In genomic region chr10:95635319-95635733, GRCh38 we compare ENCODE assay signal across 1 cellular context.
A peak's percentile ranks its signal among the peaks of the same experiment; 100 is the strongest.
TF ChIP-seq lines count a peak whose summit lies in the region.

No MANE protein-coding gene starts in this region.

TF ChIP-seq in HepG2, 621 proteins besides CTCF, POLR2A, EP300 and RAD21 (continues in another document):
- TF ChIP-seq NFAT5 (CRISPR knock-in tag; IDR thresholded peaks at IDR 0.05): no peak
- TF ChIP-seq MYC (CRISPR knock-in tag; IDR thresholded peaks at IDR 0.05; ENCODE audit: borderline replicate concordance): no peak
- TF ChIP-seq ZNF770 (CRISPR knock-in tag; IDR thresholded peaks at IDR 0.05): no peak
- TF ChIP-seq, protein P1, sequence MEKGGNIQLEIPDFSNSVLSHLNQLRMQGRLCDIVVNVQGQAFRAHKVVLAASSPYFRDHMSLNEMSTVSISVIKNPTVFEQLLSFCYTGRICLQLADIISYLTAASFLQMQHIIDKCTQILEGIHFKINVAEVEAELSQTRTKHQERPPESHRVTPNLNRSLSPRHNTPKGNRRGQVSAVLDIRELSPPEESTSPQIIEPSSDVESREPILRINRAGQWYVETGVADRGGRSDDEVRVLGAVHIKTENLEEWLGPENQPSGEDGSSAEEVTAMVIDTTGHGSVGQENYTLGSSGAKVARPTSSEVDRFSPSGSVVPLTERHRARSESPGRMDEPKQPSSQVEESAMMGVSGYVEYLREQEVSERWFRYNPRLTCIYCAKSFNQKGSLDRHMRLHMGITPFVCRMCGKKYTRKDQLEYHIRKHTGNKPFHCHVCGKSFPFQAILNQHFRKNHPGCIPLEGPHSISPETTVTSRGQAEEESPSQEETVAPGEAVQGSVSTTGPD (CRISPR knock-in tag; IDR thresholded peaks at IDR 0.05): no peak
- TF ChIP-seq MXD4 (CRISPR knock-in tag; IDR thresholded peaks at IDR 0.05): no peak
- TF ChIP-seq NFATC3 (CRISPR knock-in tag; IDR thresholded peaks at IDR 0.05): no peak
- TF ChIP-seq PRDM10 (CRISPR knock-in tag; IDR thresholded peaks at IDR 0.05; ENCODE audit: low read depth): no peak
- no peak for TF ChIP-seq ZBTB46 (CRISPR knock-in tag; IDR thresholded peaks at IDR 0.05; ENCODE audit: borderline replicate concordance)
- no peak for TF ChIP-seq KDM5B (CRISPR knock-in tag; IDR thresholded peaks at IDR 0.05; ENCODE audit: borderline replicate concordance)
- no peak for TF ChIP-seq ZNF670 (CRISPR knock-in tag; IDR thresholded peaks at IDR 0.05; ENCODE audit: borderline replicate concordance)
- TF ChIP-seq ZEB1 (IDR thresholded peaks at IDR 0.05; ENCODE audit: insufficient replicate concordance, low read depth): peak; percentile 89
- no peak for TF ChIP-seq TAF15 (IDR thresholded peaks at IDR 0.05; ENCODE audit: low read depth, low read length, poor library complexity, severe bottlenecking)
- no peak for TF ChIP-seq SP2 (CRISPR knock-in tag; IDR thresholded peaks at IDR 0.05)
- no peak for TF ChIP-seq ZBED4 (CRISPR knock-in tag; IDR thresholded peaks at IDR 0.05; ENCODE audit: borderline replicate concordance)
- TF ChIP-seq ZNF562 (CRISPR knock-in tag; IDR thresholded peaks at IDR 0.05; ENCODE audit: borderline replicate concordance): no peak
- no peak for TF ChIP-seq ZNF335 (CRISPR knock-in tag; IDR thresholded peaks at IDR 0.05)
- TF ChIP-seq, protein P2, sequence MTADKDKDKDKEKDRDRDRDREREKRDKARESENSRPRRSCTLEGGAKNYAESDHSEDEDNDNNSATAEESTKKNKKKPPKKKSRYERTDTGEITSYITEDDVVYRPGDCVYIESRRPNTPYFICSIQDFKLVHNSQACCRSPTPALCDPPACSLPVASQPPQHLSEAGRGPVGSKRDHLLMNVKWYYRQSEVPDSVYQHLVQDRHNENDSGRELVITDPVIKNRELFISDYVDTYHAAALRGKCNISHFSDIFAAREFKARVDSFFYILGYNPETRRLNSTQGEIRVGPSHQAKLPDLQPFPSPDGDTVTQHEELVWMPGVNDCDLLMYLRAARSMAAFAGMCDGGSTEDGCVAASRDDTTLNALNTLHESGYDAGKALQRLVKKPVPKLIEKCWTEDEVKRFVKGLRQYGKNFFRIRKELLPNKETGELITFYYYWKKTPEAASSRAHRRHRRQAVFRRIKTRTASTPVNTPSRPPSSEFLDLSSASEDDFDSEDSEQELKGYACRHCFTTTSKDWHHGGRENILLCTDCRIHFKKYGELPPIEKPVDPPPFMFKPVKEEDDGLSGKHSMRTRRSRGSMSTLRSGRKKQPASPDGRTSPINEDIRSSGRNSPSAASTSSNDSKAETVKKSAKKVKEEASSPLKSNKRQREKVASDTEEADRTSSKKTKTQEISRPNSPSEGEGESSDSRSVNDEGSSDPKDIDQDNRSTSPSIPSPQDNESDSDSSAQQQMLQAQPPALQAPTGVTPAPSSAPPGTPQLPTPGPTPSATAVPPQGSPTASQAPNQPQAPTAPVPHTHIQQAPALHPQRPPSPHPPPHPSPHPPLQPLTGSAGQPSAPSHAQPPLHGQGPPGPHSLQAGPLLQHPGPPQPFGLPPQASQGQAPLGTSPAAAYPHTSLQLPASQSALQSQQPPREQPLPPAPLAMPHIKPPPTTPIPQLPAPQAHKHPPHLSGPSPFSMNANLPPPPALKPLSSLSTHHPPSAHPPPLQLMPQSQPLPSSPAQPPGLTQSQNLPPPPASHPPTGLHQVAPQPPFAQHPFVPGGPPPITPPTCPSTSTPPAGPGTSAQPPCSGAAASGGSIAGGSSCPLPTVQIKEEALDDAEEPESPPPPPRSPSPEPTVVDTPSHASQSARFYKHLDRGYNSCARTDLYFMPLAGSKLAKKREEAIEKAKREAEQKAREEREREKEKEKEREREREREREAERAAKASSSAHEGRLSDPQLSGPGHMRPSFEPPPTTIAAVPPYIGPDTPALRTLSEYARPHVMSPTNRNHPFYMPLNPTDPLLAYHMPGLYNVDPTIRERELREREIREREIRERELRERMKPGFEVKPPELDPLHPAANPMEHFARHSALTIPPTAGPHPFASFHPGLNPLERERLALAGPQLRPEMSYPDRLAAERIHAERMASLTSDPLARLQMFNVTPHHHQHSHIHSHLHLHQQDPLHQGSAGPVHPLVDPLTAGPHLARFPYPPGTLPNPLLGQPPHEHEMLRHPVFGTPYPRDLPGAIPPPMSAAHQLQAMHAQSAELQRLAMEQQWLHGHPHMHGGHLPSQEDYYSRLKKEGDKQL (CRISPR knock-in tag; IDR thresholded peaks at IDR 0.05; ENCODE audit: low read depth): peak; percentile 58
- TF ChIP-seq MZF1 (CRISPR knock-in tag; IDR thresholded peaks at IDR 0.05; ENCODE audit: borderline replicate concordance): no peak
- TF ChIP-seq ZBTB7A (CRISPR knock-in tag; IDR thresholded peaks at IDR 0.05): no peak
- no peak for TF ChIP-seq ZFP82 (CRISPR knock-in tag; IDR thresholded peaks at IDR 0.05; ENCODE audit: borderline replicate concordance)
- TF ChIP-seq, protein P3, sequence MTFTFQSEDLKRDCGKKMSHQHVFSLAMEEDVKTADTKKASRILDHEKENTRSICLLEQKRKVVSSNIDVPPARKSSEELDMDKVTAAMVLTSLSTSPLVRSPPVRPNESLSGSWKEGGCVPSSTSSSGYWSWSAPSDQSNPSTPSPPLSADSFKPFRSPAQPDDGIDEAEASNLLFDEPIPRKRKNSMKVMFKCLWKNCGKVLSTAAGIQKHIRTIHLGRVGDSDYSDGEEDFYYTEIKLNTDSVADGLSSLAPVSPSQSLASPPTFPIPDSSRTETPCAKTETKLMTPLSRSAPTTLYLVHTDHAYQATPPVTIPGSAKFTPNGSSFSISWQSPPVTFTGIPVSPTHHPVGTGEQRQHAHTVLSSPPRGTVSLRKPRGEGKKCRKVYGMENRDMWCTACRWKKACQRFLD (CRISPR knock-in tag; IDR thresholded peaks at IDR 0.05; ENCODE audit: borderline replicate concordance): no peak
- TF ChIP-seq HOXA3 (CRISPR knock-in tag; IDR thresholded peaks at IDR 0.05): peak; percentile 22; the same call in 1 of the 2 replicates
- no peak for TF ChIP-seq NFIB (CRISPR knock-in tag; IDR thresholded peaks at IDR 0.05; ENCODE audit: borderline replicate concordance)
- 0 out of 2 replicates have a peak, but pooled peaks have one; percentile 80 for TF ChIP-seq GATA4 (IDR thresholded peaks at IDR 0.05; ENCODE audit: borderline replicate concordance, low read depth)
- no peak for TF ChIP-seq ZBTB3 (CRISPR knock-in tag; IDR thresholded peaks at IDR 0.05; ENCODE audit: borderline replicate concordance, low read depth)
- peak; percentile 68 for TF ChIP-seq FOXO1 (CRISPR knock-in tag; IDR thresholded peaks at IDR 0.05)
- TF ChIP-seq NFE2 (CRISPR knock-in tag; IDR thresholded peaks at IDR 0.05): no peak
